In the genomic region with DNA sequence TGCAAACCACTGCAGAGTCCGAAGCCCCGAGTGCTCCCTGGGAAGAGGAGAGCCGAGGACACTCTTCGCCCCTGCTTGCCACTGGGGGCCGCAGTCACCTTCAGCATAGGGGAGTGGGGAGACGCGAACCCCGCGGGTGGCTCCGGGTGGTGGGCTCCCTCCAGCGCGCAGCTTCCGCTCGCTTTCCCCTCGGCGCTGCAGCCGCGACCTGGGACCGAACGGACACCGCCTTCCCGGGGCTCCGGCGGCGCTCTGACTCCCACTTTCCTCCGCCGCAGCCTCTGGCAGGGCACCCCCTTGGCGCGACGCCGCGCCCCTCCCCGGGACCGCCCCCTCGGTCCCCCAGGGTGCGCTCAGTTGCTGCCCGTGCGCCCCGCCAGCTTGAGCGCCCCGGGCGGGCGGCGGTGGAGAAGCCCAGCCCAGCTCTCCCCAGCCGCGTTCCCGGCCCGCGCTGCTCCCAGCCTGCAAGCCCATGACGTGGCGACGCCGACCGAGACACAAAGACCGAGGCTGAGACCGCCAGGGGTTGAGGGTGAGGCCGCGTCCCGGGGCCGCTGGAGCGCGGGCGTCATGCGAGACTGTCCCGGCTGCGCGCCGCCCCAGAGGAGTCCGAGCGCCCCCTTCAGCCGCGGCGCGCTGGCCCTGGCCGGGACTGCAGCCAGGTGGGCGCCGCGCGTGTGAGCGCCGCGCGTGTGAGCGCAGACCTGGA, we compare ENCODE assay signal across 8 cellular contexts. TPM values are rescaled to one million over a fixed set of nuclear protein-coding genes. Genes with fewer than 3 reads are reported as not detected.
DNase-seq lines count a peak whose midpoint lies in the region; ATAC-seq and TF ChIP-seq lines count a peak whose summit lies in the region.

A gene with protein sequence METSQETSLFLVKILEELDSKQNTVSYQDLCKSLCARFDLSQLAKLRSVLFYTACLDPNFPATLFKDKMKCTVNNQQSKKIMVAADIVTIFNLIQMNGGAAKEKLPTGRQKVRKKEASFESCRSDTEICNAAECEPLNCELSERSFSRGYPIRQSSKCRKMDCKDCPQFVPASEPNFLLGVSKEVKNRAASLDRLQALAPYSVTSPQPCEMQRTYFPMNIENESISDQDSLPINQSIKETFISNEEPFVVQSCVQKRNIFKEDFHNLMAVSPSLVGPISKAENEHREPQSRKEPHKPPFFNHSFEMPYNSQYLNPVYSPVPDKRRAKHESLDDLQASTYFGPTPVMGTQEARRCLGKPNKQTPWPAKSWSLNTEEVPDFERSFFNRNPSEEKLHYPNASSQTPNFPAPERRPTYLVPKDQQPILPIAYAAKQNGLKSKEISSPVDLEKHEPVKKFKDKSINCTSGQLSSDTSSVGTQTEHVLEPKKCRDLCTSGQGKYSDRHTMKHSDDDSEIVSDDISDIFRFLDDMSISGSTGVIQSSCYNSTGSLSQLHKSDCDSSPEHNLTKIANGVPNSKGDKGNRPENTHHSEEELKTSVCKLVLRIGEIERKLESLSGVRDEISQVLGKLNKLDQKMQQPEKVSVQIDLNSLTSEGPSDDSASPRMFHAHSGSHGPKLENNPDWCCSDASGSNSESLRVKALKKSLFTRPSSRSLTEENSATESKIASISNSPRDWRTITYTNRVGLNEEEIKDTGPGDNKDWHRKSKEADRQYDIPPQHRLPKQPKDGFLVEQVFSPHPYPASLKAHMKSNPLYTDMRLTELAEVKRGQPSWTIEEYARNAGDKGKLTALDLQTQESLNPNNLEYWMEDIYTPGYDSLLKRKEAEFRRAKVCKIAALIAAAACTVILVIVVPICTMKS (plus strand): TSS at position 701 of the 709 bp plus-strand sequence. CDS start 23,812 bp downstream, outside the sequence.

- peak within 1 kb of the TSS; percentile 63 for H2AFZ ChIP-seq in mammary epithelial cell (ENCODE audit: low read depth, low read length)

- POLR2A ChIA-PET in CD4-positive, alpha-beta T cell (lab: Charles Lee) = no interaction called here

- dilution Hi-C loops in mammary epithelial cell (cut with HindIII; ENCODE audit: low sequenced_read_pairs) = no loop called here

- peak within 1 kb of the TSS; percentile 89 for H3K4me2 ChIP-seq in mammary epithelial cell (ENCODE audit: insufficient read depth, low read depth, low read length)

- H3K9me3 ChIP-seq in mammary epithelial cell (replicated peaks; ENCODE audit: insufficient read depth, low read length) (no peaks in the 10 kb centered on the region), thoracic aorta (no peaks in the 10 kb centered on the region)
- H3K9me3 ChIP-seq in CD4-positive, alpha-beta T cell (ENCODE audit: control insufficient read depth, low read length) = no peaks in the 10 kb centered on the region

- WGBS in mammary epithelial cell (ENCODE audit: low coverage, missing lambda C conversion rate) = 2% methylated on average over 13 of the region's 84 CpGs

- no peak within 1 kb of the TSS for H3K4me3 Mint-ChIP-seq in CD4-positive, alpha-beta T cell

- H3K9ac ChIP-seq in mammary epithelial cell (ENCODE audit: insufficient read depth, low read length) = no peak within 1 kb of the TSS

- H4K20me1 ChIP-seq in mammary epithelial cell (ENCODE audit: insufficient read depth, low read length) = no peaks in the 10 kb centered on the region

- no peaks in the 10 kb centered on the region for H3K79me2 ChIP-seq in mammary epithelial cell (ENCODE audit: insufficient read depth, low read length)

- H3K9me3 Mint-ChIP-seq in CD4-positive, alpha-beta T cell = no peaks in the 10 kb centered on the region

- ATAC-seq in thoracic aorta (ENCODE audit: insufficient number of reproducible peaks, low FRiP score, low read depth) = no peak
- no peak for ATAC-seq in HG02981 (IDR thresholded peaks at IDR 0.05; ENCODE audit: unreplicated experiment)
- no peak for ATAC-seq in CD4-positive, alpha-beta T cell (ENCODE audit: poor library complexity)

- CTCF ChIA-PET in mammary epithelial cell (lab: Charles Lee; ENCODE audit: low non-redundant PET) = no interaction called here
- CTCF ChIA-PET in CD4-positive, alpha-beta T cell (lab: Charles Lee) = no interaction called here

- no peak within 1 kb of the TSS for H3K27ac Mint-ChIP-seq in CD4-positive, alpha-beta T cell

- peaks cover 80% of the 10 kb centered on the region for H3K27me3 Mint-ChIP-seq in CD4-positive, alpha-beta T cell

- H3K27me3 ChIP-seq in mammary epithelial cell (ENCODE audit: insufficient read depth, low read length) (peaks cover 37% of the 10 kb centered on the region), thoracic aorta (replicated peaks; ENCODE audit: insufficient read depth) (no peaks in the 10 kb centered on the region)
- peaks cover 50% of the 10 kb centered on the region for H3K27me3 ChIP-seq in CD4-positive, alpha-beta T cell (ENCODE audit: control insufficient read depth, insufficient read depth, low read length)

- H3K4me1 Mint-ChIP-seq in CD4-positive, alpha-beta T cell (ENCODE audit: low read depth) = peaks cover 4% of the 10 kb centered on the region

- H3K36me3 Mint-ChIP-seq in CD4-positive, alpha-beta T cell (ENCODE audit: low read depth) = no peaks in the 10 kb centered on the region

- H3K27ac ChIP-seq in mammary epithelial cell (ENCODE audit: insufficient read depth, low read depth, low read length) (no peak within 1 kb of the TSS), thoracic aorta (no peak within 1 kb of the TSS)
- H3K27ac ChIP-seq in CD4-positive, alpha-beta T cell (ENCODE audit: low read depth, low read length) = no peak within 1 kb of the TSS

- peak; percentile 73 for DNase-seq in D341Med (ENCODE audit: low spot score)
- DNase-seq in HuH-7 (ENCODE audit: low spot score) = peak; percentile 82
- DNase-seq in mammary epithelial cell = peak; percentile 43
- DNase-seq in kidney tubule cell (ENCODE audit: low spot score) = peak; percentile 60
- DNase-seq in thoracic aorta (ENCODE audit: low spot score) = no peak
- no peak for DNase-seq in SKM-1 treated with dmso at 0.1 percent for 144 hours (lab: John Stamatoyannopoulos, UW; ENCODE audit: unreplicated experiment)
- DNase-seq in CD4-positive, alpha-beta T cell = no peak

- intact Hi-C loops in mammary epithelial cell (cut with micrococcal nuclease) = loop anchor here (1.0 kb wide), 1 partner anchor 10 kb away; no protein-coding TSS in a partner anchor
- intact Hi-C loops in CD4-positive, alpha-beta T cell (cut with DNase I, micrococcal nuclease) = no loop called here

- H3K36me3 ChIP-seq in mammary epithelial cell (ENCODE audit: insufficient read depth, low read length) (no peaks in the 10 kb centered on the region), thoracic aorta (no peaks in the 10 kb centered on the region)

- TF ChIP-seq CTCF in mammary epithelial cell (conservative IDR thresholded peaks at IDR 0.05 in 1 of 2, IDR thresholded peaks at IDR 0.05 in 1 of 2; ENCODE audit: extremely low read depth in 1 of 2, insufficient read depth in 1 of 2, low read depth in 1 of 2, low read length in 2 of 2) = no peak
- peak; percentile 39 for TF ChIP-seq CTCF in thoracic aorta (IDR thresholded peaks at IDR 0.05)
- no peak for TF ChIP-seq CTCF in CD4-positive, alpha-beta T cell (IDR thresholded peaks at IDR 0.05)

- H3K4me3 ChIP-seq in mammary epithelial cell (replicated peaks in 1 of 3; ENCODE audit: insufficient read depth in 1 of 3, low read depth in 2 of 3, low read length in 3 of 3) = peak within 1 kb of the TSS; percentile 12 to 44 (median 30)
- peak within 1 kb of the TSS; percentile 76 for H3K4me3 ChIP-seq in thoracic aorta

- no TSS peak for BruUV-seq in mammary epithelial cell (replicated peaks; lab: Mats Ljungman, UMichigan)

- peaks cover 12% of the 10 kb centered on the region for H3K4me1 ChIP-seq in mammary epithelial cell (ENCODE audit: insufficient read depth, low read length)
- H3K4me1 ChIP-seq in thoracic aorta (ENCODE audit: control insufficient read depth in 1 of 2, low read depth in 2 of 2) = peaks cover 0 to 10% of the 10 kb centered on the region in 2 donors

- in situ Hi-C loops in mammary epithelial cell (cut with MboI; ENCODE audit: low sequenced_read_pairs in 2 of 2) = no loop called here

RNA-seq across cellular contexts. Expression of the gene that starts here (rescaled TPM):
- total RNA-seq in mammary epithelial cell (under 1 TPM; 0.12 to 0.50 TPM), thoracic aorta (1 to 10 TPM in 1 of 2 donors, under 1 TPM in 1; 0.95 to 1.3 TPM)
- 0.06 TPM for polyA plus RNA-seq in mammary epithelial cell
- not detected for polyA minus RNA-seq in mammary epithelial cell
- total RNA-seq in CD4-positive, alpha-beta T cell = under 1 TPM; 0.11 to 0.14 TPM

Comparison
In these comparisons a context has a peak if more than half of its experiments do, and no peak if none do; other contexts are left out.
1. Peak in DNase-seq, H3K4me3 ChIP-seq and H3K4me2 ChIP-seq in mammary epithelial cell; RNA of the gene not detected or under 1 TPM.
2. DNase-seq: peak in D341Med (single experiment), HuH-7 (single experiment) and kidney tubule cell (single experiment); none in thoracic aorta (single experiment), SKM-1 treated with dmso at 0.1 percent for 144 hours (single experiment) and CD4-positive, alpha-beta T cell (0 of 10).